ENCODE assay signal across 8 cellular contexts in the genomic region with DNA sequence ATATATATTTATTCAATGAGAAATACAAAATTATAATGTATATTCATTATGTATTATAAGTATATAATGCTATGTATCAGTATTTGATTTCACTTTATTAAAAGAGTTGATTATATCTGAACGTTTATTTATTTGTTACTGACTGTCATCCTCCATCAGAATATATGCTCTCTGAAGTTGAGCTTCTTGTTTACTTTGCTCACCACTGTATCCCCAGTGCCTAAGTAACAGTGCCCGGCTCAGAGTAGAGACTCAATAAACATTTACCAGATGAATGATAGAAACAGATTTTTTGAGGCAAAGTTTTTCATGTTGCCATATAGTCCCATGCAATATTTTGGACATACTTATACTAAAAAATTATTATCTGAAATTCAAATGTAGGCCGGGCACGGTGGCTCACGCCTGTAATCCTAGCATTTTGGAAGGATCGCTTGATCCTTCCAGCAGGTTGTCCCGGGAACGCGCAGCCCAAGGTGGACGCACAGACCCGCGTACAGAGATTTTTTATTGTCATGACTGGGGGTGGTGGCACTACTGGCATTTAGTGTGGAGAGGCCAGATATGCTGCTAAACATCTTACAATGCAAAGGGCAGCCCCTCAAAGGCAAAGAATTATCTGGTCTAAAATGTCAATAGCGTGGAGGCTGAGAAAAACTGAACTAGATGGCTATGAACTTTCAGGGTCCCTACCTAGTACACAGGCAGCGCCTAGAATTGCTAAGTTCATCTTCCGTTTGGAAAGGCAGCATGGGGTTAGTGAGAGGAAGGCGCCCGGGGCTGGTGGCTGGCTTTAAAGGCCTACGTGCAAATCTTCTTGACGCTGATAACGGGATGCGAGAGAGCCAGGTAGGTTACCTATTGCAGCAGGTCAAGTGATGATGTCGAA. TPM values are rescaled to one million over a fixed set of nuclear protein-coding genes. Genes with fewer than 3 reads are reported as not detected.
A peak's percentile ranks its signal among the peaks of the same experiment; 100 is the strongest.
DNase-seq lines count a peak whose midpoint lies in the region; ATAC-seq, FAIRE-seq and TF ChIP-seq lines count a peak whose summit lies in the region.

No MANE protein-coding gene starts in this region.

- DNase-seq in activated naive CD4-positive, alpha-beta T cell (lab: John Stamatoyannopoulos, UW) = no peak
- DNase-seq in activated CD4-positive, alpha-beta memory T cell treated with anti-CD3 and anti-CD28 coated beads for 36 hours = no peak
- no peak for DNase-seq in hepatocyte (ENCODE audit: low spot score)
- no peak for DNase-seq in stimulated activated effector memory CD8-positive, alpha-beta T cell treated with anti-CD3 and anti-CD28 coated beads, Interleukin-12 subunit alpha, Interleukin-12 subunit beta, amount 100 ng/mL, for 72 hours (ENCODE audit: low spot score in 2 of 2)
- no peak for DNase-seq in D721Med (ENCODE audit: insufficient read length, low spot score)
- no peak for DNase-seq in SHP77 treated with DMSO at 0.1 percent for 48 hours (lab: John Stamatoyannopoulos, UW)

- H3K4me3 Mint-ChIP-seq in activated naive CD4-positive, alpha-beta T cell treated with anti-CD3 and anti-CD28 coated beads, Interleukin-2, amount 50 U/mL, for 24 hours = peak overlapping the region; percentile 99
- H3K4me3 Mint-ChIP-seq in activated CD4-positive, alpha-beta memory T cell treated with anti-CD3 and anti-CD28 coated beads for 36 hours = peak overlapping the region; percentile 90
- peak overlapping the region; percentile 94 for H3K4me3 Mint-ChIP-seq in stimulated activated effector memory CD8-positive, alpha-beta T cell treated with anti-CD3 and anti-CD28 coated beads, Interleukin-12 subunit alpha, Interleukin-12 subunit beta, amount 100 ng/mL, for 72 hours

- CTCF ChIA-PET in activated CD4-positive, alpha-beta memory T cell treated with anti-CD3 and anti-CD28 coated beads for 36 hours (lab: Charles Lee) = interaction anchor here (1.5 to 2.6 kb wide), 4 partner anchors 9 to 129 kb away, joined by 4 to 12 read pairs (median 6); a partner anchor contains a TSS

- no peaks in the 10 kb centered on the region for H3K27me3 Mint-ChIP-seq in activated naive CD4-positive, alpha-beta T cell treated with anti-CD3 and anti-CD28 coated beads, Interleukin-2, amount 50 U/mL, for 24 hours
- H3K27me3 Mint-ChIP-seq in activated CD4-positive, alpha-beta memory T cell treated with anti-CD3 and anti-CD28 coated beads for 36 hours = peaks cover 2% of the 10 kb centered on the region

- no peak for FAIRE-seq in D721Med (lab: Jason Lieb, UNC)

- H3K9me3 ChIP-seq in hepatocyte (ENCODE audit: low read depth) = no peaks in the 10 kb centered on the region

- TF ChIP-seq CTCF in hepatocyte (IDR thresholded peaks at IDR 0.05; ENCODE audit: poor library complexity) = no peak
- TF ChIP-seq CTCF in D721Med (IDR thresholded peaks at IDR 0.05; ENCODE audit: insufficient read depth, missing control alignments) = no peak

- no peaks in the 10 kb centered on the region for H3K27me3 ChIP-seq in hepatocyte

- peaks cover 39% of the 10 kb centered on the region for H3K79me2 ChIP-seq in hepatocyte

- ATAC-seq in HG03095 (IDR thresholded peaks at IDR 0.05; ENCODE audit: unreplicated experiment) = peak; percentile 25
- peak; percentile 48 for ATAC-seq in stimulated activated effector memory CD8-positive, alpha-beta T cell treated with anti-CD3 and anti-CD28 coated beads, Interleukin-12 subunit alpha, Interleukin-12 subunit beta, amount 100 ng/mL, for 72 hours

- intact Hi-C loops in activated CD4-positive, alpha-beta memory T cell treated with anti-CD3 and anti-CD28 coated beads for 36 hours (cut with micrococcal nuclease) = loop anchor here (1.0 to 10.0 kb wide), 9 partner anchors 32 to 1120 kb away; a partner anchor contains a TSS

- peaks cover 40% of the 10 kb centered on the region for H3K4me1 Mint-ChIP-seq in activated naive CD4-positive, alpha-beta T cell treated with anti-CD3 and anti-CD28 coated beads, Interleukin-2, amount 50 U/mL, for 24 hours
- H3K4me1 Mint-ChIP-seq in activated CD4-positive, alpha-beta memory T cell treated with anti-CD3 and anti-CD28 coated beads for 36 hours (ENCODE audit: low read depth) = peaks cover 35% of the 10 kb centered on the region
- H3K4me1 Mint-ChIP-seq in stimulated activated effector memory CD8-positive, alpha-beta T cell treated with anti-CD3 and anti-CD28 coated beads, Interleukin-12 subunit alpha, Interleukin-12 subunit beta, amount 100 ng/mL, for 72 hours = peaks cover 38% of the 10 kb centered on the region

- WGBS in hepatocyte (ENCODE audit: low lambda C conversion rate, missing lambda C conversion rate) = 8% methylated on average over 22 of the region's 22 CpGs

- no peaks in the 10 kb centered on the region for H3K9me3 Mint-ChIP-seq in activated naive CD4-positive, alpha-beta T cell treated with anti-CD3 and anti-CD28 coated beads, Interleukin-2, amount 50 U/mL, for 24 hours
- H3K9me3 Mint-ChIP-seq in activated CD4-positive, alpha-beta memory T cell treated with anti-CD3 and anti-CD28 coated beads for 36 hours = no peaks in the 10 kb centered on the region
- H3K9me3 Mint-ChIP-seq in stimulated activated effector memory CD8-positive, alpha-beta T cell treated with anti-CD3 and anti-CD28 coated beads, Interleukin-12 subunit alpha, Interleukin-12 subunit beta, amount 100 ng/mL, for 72 hours = no peaks in the 10 kb centered on the region

- peak overlapping the region; percentile 40 for H3K4me3 ChIP-seq in hepatocyte

- H2AFZ ChIP-seq in hepatocyte = peak overlapping the region; percentile 88

- H3K27ac ChIP-seq in hepatocyte = peak overlapping the region; percentile 38

- no peaks in the 10 kb centered on the region for H3K9me2 ChIP-seq in hepatocyte (replicated peaks; ENCODE audit: insufficient read depth)

- no peaks in the 10 kb centered on the region for H3K36me3 ChIP-seq in hepatocyte (replicated peaks; ENCODE audit: insufficient read depth, low read depth)

- peak overlapping the region; percentile 95 for H3K27ac Mint-ChIP-seq in activated naive CD4-positive, alpha-beta T cell treated with anti-CD3 and anti-CD28 coated beads, Interleukin-2, amount 50 U/mL, for 24 hours
- H3K27ac Mint-ChIP-seq in activated CD4-positive, alpha-beta memory T cell treated with anti-CD3 and anti-CD28 coated beads for 36 hours = peak overlapping the region; percentile 74
- peak overlapping the region; percentile 89 for H3K27ac Mint-ChIP-seq in stimulated activated effector memory CD8-positive, alpha-beta T cell treated with anti-CD3 and anti-CD28 coated beads, Interleukin-12 subunit alpha, Interleukin-12 subunit beta, amount 100 ng/mL, for 72 hours

- peaks cover 46% of the 10 kb centered on the region for H3K4me1 ChIP-seq in hepatocyte (ENCODE audit: insufficient read depth)

- POLR2A ChIA-PET in activated CD4-positive, alpha-beta memory T cell treated with anti-CD3 and anti-CD28 coated beads for 36 hours (lab: Charles Lee) = interaction anchor here (0.9 to 2.5 kb wide), 6 partner anchors 17 to 1374 kb away, joined by 3 to 21 read pairs (median 5); a partner anchor contains a TSS

- peaks cover 3% of the 10 kb centered on the region for H3K36me3 Mint-ChIP-seq in activated naive CD4-positive, alpha-beta T cell treated with anti-CD3 and anti-CD28 coated beads, Interleukin-2, amount 50 U/mL, for 24 hours
- H3K36me3 Mint-ChIP-seq in activated CD4-positive, alpha-beta memory T cell treated with anti-CD3 and anti-CD28 coated beads for 36 hours = peaks cover 2% of the 10 kb centered on the region
- peaks cover 30% of the 10 kb centered on the region for H3K36me3 Mint-ChIP-seq in stimulated activated effector memory CD8-positive, alpha-beta T cell treated with anti-CD3 and anti-CD28 coated beads, Interleukin-12 subunit alpha, Interleukin-12 subunit beta, amount 100 ng/mL, for 72 hours

- H4K20me1 ChIP-seq in hepatocyte (ENCODE audit: insufficient read depth, poor library complexity, severe bottlenecking) = peaks cover 11% of the 10 kb centered on the region

- H3K4me2 ChIP-seq in hepatocyte = peak overlapping the region; percentile 82

RNA-seq across cellular contexts. Expression of a gene that starts 0.7 kb away (rescaled TPM):
- total RNA-seq in activated CD4-positive, alpha-beta memory T cell treated with anti-CD3 and anti-CD28 coated beads for 36 hours = 1 to 10 TPM; 4.2 to 4.5 TPM
- 16.0 and 16.1 TPM in 2 replicates for total RNA-seq in hepatocyte
- polyA plus RNA-seq in hepatocyte = 14.6 and 19.8 TPM in 2 replicates

RNA-seq across cellular contexts. Expression of a gene that starts 31.0 kb away (rescaled TPM):
- total RNA-seq in activated CD4-positive, alpha-beta memory T cell treated with anti-CD3 and anti-CD28 coated beads for 36 hours = 10 to 100 TPM; 21.7 to 22.1 TPM
- total RNA-seq in hepatocyte = 72.6 and 101 TPM in 2 replicates
- 51.6 and 57.1 TPM in 2 replicates for polyA plus RNA-seq in hepatocyte

RNA-seq across cellular contexts. Expression of a gene that starts 31.0 kb away (rescaled TPM):
- total RNA-seq in activated CD4-positive, alpha-beta memory T cell treated with anti-CD3 and anti-CD28 coated beads for 36 hours = 1 to 10 TPM; 4.7 to 4.8 TPM
- total RNA-seq in hepatocyte = 290 and 318 TPM in 2 replicates
- polyA plus RNA-seq in hepatocyte = 163 and 266 TPM in 2 replicates

Comparison
In these comparisons a context has a peak if more than half of its experiments do, and no peak if none do; other contexts are left out.
1. RNA of a gene that starts 31.0 kb away (total RNA-seq): 290 to 318 TPM in hepatocyte; 4.7 to 4.8 TPM in activated CD4-positive, alpha-beta memory T cell treated with anti-CD3 and anti-CD28 coated beads for 36 hours; every median in the first group is over 10 times any median in the second.
2. Peak in every context shown above with its lines, with median percentiles within 50 percentile points of each other: H3K27ac Mint-ChIP-seq and H3K4me3 Mint-ChIP-seq.